ENCODE assay signal across 8 cellular contexts in genomic region chr7:134058521-134058920, GRCh38.
"Had no signal": no experiment of that assay in that cellular context is flagged by ENCODE, and none has a peak within 500 bp of the region (broad histone marks: within the 10 kb centered on the region; RNA-seq: fewer than 3 reads in every experiment).

No MANE protein-coding gene starts in this region.

- H3K4me3 ChIP-seq: GM12878 had no signal

- FAIRE-seq: G401.6, GM12878, GM12891, GM12892, GM18507, GM19239 had no signal

- DNase-seq: GDM1, GF-D8 had no signal

- ATAC-seq: GM12878 had no signal
